ENCODE assay signal across 33 cellular contexts in the genomic region with DNA sequence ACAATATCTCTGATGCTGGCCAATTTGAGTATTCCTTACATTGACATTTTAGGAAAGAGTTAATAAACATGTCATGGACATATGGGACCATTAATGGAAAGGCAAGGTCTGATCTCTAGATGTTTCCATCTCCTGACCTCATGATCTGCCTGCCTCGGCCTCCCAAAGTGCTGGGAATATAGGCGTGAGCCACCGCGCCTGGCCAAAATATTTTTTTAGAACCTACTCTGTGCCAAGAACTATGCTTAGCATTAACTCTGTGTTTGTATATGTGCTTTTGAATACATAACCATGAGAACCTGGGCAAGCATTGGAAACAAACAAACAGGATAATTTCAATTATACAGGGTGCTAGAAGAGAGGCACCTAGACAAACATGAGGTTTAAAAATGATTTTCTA.
"Had no signal": no experiment of that assay in that cellular context is flagged by ENCODE, and none has a peak within 500 bp of the region (broad histone marks: within the 10 kb centered on the region; RNA-seq: fewer than 3 reads in every experiment).

No MANE protein-coding gene starts in this region.

- H3K27me3 ChIP-seq: ascending aorta, cardiac muscle cell, Peyer's patch had no signal

- H3K36me3 ChIP-seq: ascending aorta, cardiac muscle cell, Peyer's patch had no signal

- H3K4me3 ChIP-seq: ascending aorta, cardiac muscle cell, Peyer's patch had no signal

- H3K27ac ChIP-seq: cardiac muscle cell, Peyer's patch, VCaP had no signal

- H3K9me3 ChIP-seq: ascending aorta, Peyer's patch had no signal

- ATAC-seq: activated CD8-positive, alpha-beta T cell treated with anti-CD3 and anti-CD28 coated beads for 36 hours; activated T-cell treated with anti-CD3 and anti-CD28 coated beads, Interleukin-2, amount 50 U/mL, for 72 hours; activated T-helper 17 cell treated with anti-CD3 and anti-CD28 coated beads, Interleukin-2, amount 50 U/mL, for 72 hours; PC-3 had no signal

- H3K4me1 ChIP-seq: Peyer's patch had no signal

- DNase-seq: activated CD4-positive, alpha-beta T cell treated with anti-CD3 and anti-CD28 coated beads for 1 hour; activated CD4-positive, alpha-beta T cell treated with anti-CD3 and anti-CD28 coated beads for 48 hours; activated CD4-positive, alpha-beta T cell treated with anti-CD3 and anti-CD28 coated beads, Interleukin-2, amount 50 U/mL, for 4 hours; activated CD4-positive, CD25-positive, alpha-beta regulatory T cell; activated CD8-positive, alpha-beta T cell treated with anti-CD3 and anti-CD28 coated beads for 36 hours; activated gamma-delta T cell; activated naive CD4-positive, alpha-beta T cell treated with Interleukin-2 at 50 U/mL for 16 hours; activated naive CD8-positive, alpha-beta T cell treated with anti-CD3 and anti-CD28 coated beads, Interleukin-2, amount 10 ng/mL, durations not matched to agents 7 days and 5 days; activated T-cell treated with anti-CD3 and anti-CD28 coated beads, Interleukin-2, amount 50 U/mL, for 1 hour; activated T-cell treated with anti-CD3 and anti-CD28 coated beads, Interleukin-2, amount 50 U/mL, for 72 hours; amygdala; IMR-90; Karpas-422; KBM-7; NCI-H1105; NCI-H1417 treated with DMSO at 0.1 percent for 48 hours; NCI-H1694 treated with DMSO at 0.1 percent for 48 hours; NCI-H2029; NCI-H510A; NCI-H526; NCI-H748 treated with DMSO at 0.1 percent for 48 hours; NK-92 treated with Interleukin-12 subunit alpha and Interleukin-12 subunit beta, amount 100 ng/mL, for 24 hours; PC-3; Peyer's patch; RPMI8226; SW 1271; T-helper 1 cell; T-helper 2 cell; T-helper 9 cell had no signal
